Comparison of ENCODE assay signal across 17 cellular contexts in the genomic region with DNA sequence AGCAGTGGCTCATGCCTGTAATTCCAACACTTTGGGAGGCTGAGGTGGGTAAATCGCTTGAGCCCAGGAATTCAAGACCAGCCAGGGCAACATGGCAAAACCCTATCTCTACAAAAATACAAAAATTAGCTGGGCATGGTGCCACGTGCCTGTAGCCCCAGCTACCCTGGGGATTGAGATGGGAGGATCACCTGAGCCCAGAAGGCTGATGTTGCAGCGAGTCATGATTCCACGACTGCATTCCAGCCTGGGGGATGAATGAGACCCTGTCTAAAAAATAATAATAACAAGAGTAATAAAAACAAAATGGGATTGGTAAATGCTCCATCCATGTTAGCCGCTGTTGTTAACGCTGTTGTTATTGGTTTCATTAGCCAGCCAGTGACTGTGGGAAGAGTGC. TPM values are rescaled to one million over a fixed set of nuclear protein-coding genes. Genes with fewer than 3 reads are reported as not detected.
DNase-seq lines count a peak whose midpoint lies in the region; ATAC-seq, FAIRE-seq and TF ChIP-seq lines count a peak whose summit lies in the region.
"Had no signal": no experiment of that assay in that cellular context is flagged by ENCODE, and none has a peak within 500 bp of the region (broad histone marks: within the 10 kb centered on the region; RNA-seq: fewer than 3 reads in every experiment).

No MANE protein-coding gene starts in this region.

- no peaks in the 10 kb centered on the region for H3K36me3 Mint-ChIP-seq in stimulated activated naive B cell treated with anti-CD40 and anti-IgM and Interleukin-4, amounts not matched to agents 10 μg/mL and 1 μg/mL and 100 μg/mL, for 72 hours

- H3K9me3 ChIP-seq in A673 (ENCODE audit: low read depth, low read length, poor library complexity, severe bottlenecking) (no peaks in the 10 kb centered on the region), HCT116 (ENCODE audit: control insufficient read depth in 1 of 2, insufficient read depth in 1 of 2, low read depth in 1 of 2, low read length in 2 of 2) (no peaks in the 10 kb centered on the region), keratinocyte (ENCODE audit: control insufficient read depth, low read depth, low read length) (no peaks in the 10 kb centered on the region)

- POLR2A ChIA-PET in A673 (lab: Charles Lee; ENCODE audit: low non-redundant PET) (no interaction called here), HCT116 (lab: Charles Lee) (no interaction called here)

- H3K4me1 Mint-ChIP-seq in stimulated activated naive B cell treated with anti-CD40 and anti-IgM and Interleukin-4, amounts not matched to agents 10 μg/mL and 1 μg/mL and 100 μg/mL, for 72 hours: peaks cover 9 to 33% of the 10 kb centered on the region in 2 donors

- no peaks in the 10 kb centered on the region for H3K79me2 ChIP-seq in HCT116 (ENCODE audit: insufficient read depth, low read length)
- no peaks in the 10 kb centered on the region for H3K79me2 ChIP-seq in keratinocyte (ENCODE audit: control insufficient read depth, insufficient read depth, low read length)

- no peak overlapping the region for H3K4me3 Mint-ChIP-seq in stimulated activated naive B cell treated with anti-CD40 and anti-IgM and Interleukin-4, amounts not matched to agents 10 μg/mL and 1 μg/mL and 100 μg/mL, for 72 hours
- H3K4me3 Mint-ChIP-seq: CD4-positive, alpha-beta T cell; H9 had no signal

- CTCF ChIA-PET in A673 (lab: Charles Lee): no interaction called here
- CTCF ChIA-PET in HCT116 (lab: Charles Lee): no interaction called here

- H3K27me3 Mint-ChIP-seq in stimulated activated naive B cell treated with anti-CD40 and anti-IgM and Interleukin-4, amounts not matched to agents 10 μg/mL and 1 μg/mL and 100 μg/mL, for 72 hours: peaks cover 0 to 10% of the 10 kb centered on the region in 2 donors
- H3K27me3 Mint-ChIP-seq: CD4-positive, alpha-beta T cell had no signal

- H3K4me3 ChIP-seq in A673 (ENCODE audit: low read depth, low read length, poor library complexity, severe bottlenecking) (no peak overlapping the region), HCT116 (replicated peaks in 1 of 2; ENCODE audit: low read depth in 1 of 2, low read length in 2 of 2) (no peak overlapping the region), keratinocyte (ENCODE audit: control insufficient read depth in 2 of 3, extremely low read depth in 1 of 3, insufficient read depth in 2 of 3, low read depth in 1 of 3, low read length in 3 of 3) (no peak overlapping the region)

- H3K27me3 ChIP-seq in A673 (replicated peaks; ENCODE audit: insufficient read depth, low read depth, low read length, poor library complexity) (no peaks in the 10 kb centered on the region), HCT116 (ENCODE audit: insufficient read depth, low read length) (no peaks in the 10 kb centered on the region), keratinocyte (ENCODE audit: control insufficient read depth, extremely low read depth, insufficient read depth, low read length) (no peaks in the 10 kb centered on the region)

- no peaks in the 10 kb centered on the region for H3K9me1 ChIP-seq in keratinocyte (ENCODE audit: control insufficient read depth, extremely low read depth, insufficient read depth, low read length)

- FAIRE-seq in RCC 7860 (lab: Jason Lieb, UNC) (peak; percentile 32), keratinocyte (lab: Jason Lieb, UNC) (no peak)

- dilution Hi-C loops in keratinocyte (cut with MboI; ENCODE audit: extremely low pct_ligation_motif_present, low sequenced_read_pairs): no loop called here

- ATAC-seq in HCT116 (no peak), HG02973 (IDR thresholded peaks at IDR 0.05; ENCODE audit: unreplicated experiment) (no peak)
- no peak for ATAC-seq in stimulated activated naive B cell treated with anti-CD40 and anti-IgM and Interleukin-4, amounts not matched to agents 10 μg/mL and 1 μg/mL and 100 μg/mL, for 72 hours (replicated peaks)
- ATAC-seq: Right ventricle myocardium inferior had no signal

- TF ChIP-seq POLR2A in HCT116 (IDR thresholded peaks at IDR 0.05; ENCODE audit: borderline replicate concordance, extremely low read depth, insufficient read depth, insufficient read length): no peak

- no peaks in the 10 kb centered on the region for H3K9me3 Mint-ChIP-seq in stimulated activated naive B cell treated with anti-CD40 and anti-IgM and Interleukin-4, amounts not matched to agents 10 μg/mL and 1 μg/mL and 100 μg/mL, for 72 hours
- H3K9me3 Mint-ChIP-seq: CD4-positive, alpha-beta T cell had no signal

- H3K4me1 ChIP-seq in A673 (ENCODE audit: insufficient read depth, low read length, poor library complexity, severe bottlenecking): peaks cover 34% of the 10 kb centered on the region
- peaks cover 47 to 66% of the 10 kb centered on the region in 2 experiments for H3K4me1 ChIP-seq in HCT116 (ENCODE audit: control insufficient read depth in 1 of 2, insufficient read depth in 2 of 2, low read length in 2 of 2)
- peaks cover 48% of the 10 kb centered on the region for H3K4me1 ChIP-seq in keratinocyte (ENCODE audit: control insufficient read depth, extremely low read depth, insufficient read depth, low read length)

- TF ChIP-seq CTCF in A673 (conservative IDR thresholded peaks at IDR 0.05; ENCODE audit: low read depth, low read length) (no peak), HCT116 (IDR thresholded peaks at IDR 0.05 in 2 of 3, conservative IDR thresholded peaks at IDR 0.05 in 1 of 3; ENCODE audit: borderline replicate concordance in 1 of 3, insufficient read depth in 1 of 3, low read depth in 2 of 3, low read length in 2 of 3) (no peak), keratinocyte (optimal IDR thresholded peaks at IDR 0.05 in 1 of 3, IDR thresholded peaks at IDR 0.05 in 1 of 3, conservative IDR thresholded peaks at IDR 0.05 in 1 of 3; ENCODE audit: extremely low read depth in 1 of 3, insufficient read depth in 2 of 3, low read length in 3 of 3) (no peak)

- H3K27ac ChIP-seq in A673 (ENCODE audit: low read depth, low read length, poor library complexity, severe bottlenecking): peak overlapping the region; percentile 88
- no peak overlapping the region for H3K27ac ChIP-seq in HCT116 (ENCODE audit: low read depth, low read length)
- H3K27ac ChIP-seq in keratinocyte (ENCODE audit: control insufficient read depth, insufficient read depth, low read length): peak overlapping the region; percentile 8

- peak overlapping the region; percentile 27 for H2AFZ ChIP-seq in HCT116 (ENCODE audit: low read depth, low read length, poor library complexity, severe bottlenecking)
- H2AFZ ChIP-seq in keratinocyte (ENCODE audit: control insufficient read depth, low read length): no peak overlapping the region

- BruUV-seq in A673 (replicated peaks; lab: Mats Ljungman, UMichigan) (no TSS peak), HCT116 (replicated peaks; lab: Mats Ljungman, UMichigan) (no TSS peak)

- no peak overlapping the region for H3K27ac Mint-ChIP-seq in stimulated activated naive B cell treated with anti-CD40 and anti-IgM and Interleukin-4, amounts not matched to agents 10 μg/mL and 1 μg/mL and 100 μg/mL, for 72 hours
- H3K27ac Mint-ChIP-seq: CD4-positive, alpha-beta T cell; H9 had no signal

- TF ChIP-seq RAD21 in HCT116 (IDR thresholded peaks at IDR 0.05; ENCODE audit: low read depth): no peak

- H3K9ac ChIP-seq in HCT116 (ENCODE audit: low read length) (no peak overlapping the region), keratinocyte (ENCODE audit: control insufficient read depth, extremely low read depth, insufficient read depth, low read length) (no peak overlapping the region)

- H3K36me3 ChIP-seq in A673 (ENCODE audit: insufficient read depth, low read length, poor library complexity, severe bottlenecking) (no peaks in the 10 kb centered on the region), HCT116 (ENCODE audit: control insufficient read depth in 1 of 2, insufficient read depth in 2 of 2, low read length in 2 of 2) (no peaks in the 10 kb centered on the region), keratinocyte (ENCODE audit: control insufficient read depth in 2 of 2, extremely low read depth in 1 of 2, insufficient read depth in 2 of 2, low read length in 2 of 2) (no peaks in the 10 kb centered on the region)

- H3K4me2 ChIP-seq in HCT116 (ENCODE audit: low read length) (peak overlapping the region; percentile 41), keratinocyte (ENCODE audit: control insufficient read depth, extremely low read depth, insufficient read depth, low read depth, low read length) (no peak overlapping the region)

- DNase-seq in A673 (ENCODE audit: low spot score): no peak
- DNase-seq in HCT116 (ENCODE audit: low read depth, low spot score): no peak
- peak; percentile 67 for DNase-seq in RCC 7860 (ENCODE audit: low spot score)
- no peak for DNase-seq in keratinocyte (ENCODE audit: low read depth, low spot score)
- DNase-seq in stimulated activated CD8-positive, alpha-beta memory T cell treated with anti-CD3 and anti-CD28 coated beads, Interleukin-4, amount 100 ng/mL, for 48 hours: no peak
- no peak for DNase-seq in stimulated activated naive B cell treated with anti-CD40 and anti-IgM and Interleukin-4, amounts not matched to agents 10 μg/mL and 1 μg/mL and 100 μg/mL, for 72 hours
- no peak for DNase-seq in mucosa of gallbladder (ENCODE audit: low spot score)
- DNase-seq: CD4-positive, alpha-beta T cell; DMS53; H9; KBM-7; MV-4-11; NCI-H187; NCI-H2107; NCI-H524 treated with DMSO at 0.1 percent for 48 hours had no signal

- H3K9me2 ChIP-seq in HCT116 (ENCODE audit: insufficient read depth): no peaks in the 10 kb centered on the region

- intact Hi-C loops in A673 (cut with micrococcal nuclease; ENCODE audit: unreplicated experiment) (no loop called here), HCT116 (cut with micrococcal nuclease) (loop anchor here (10.0 kb wide), 1 partner anchor 214 kb away; no protein-coding TSS in a partner anchor)

- H4K20me1 ChIP-seq in HCT116 (ENCODE audit: insufficient read depth): no peaks in the 10 kb centered on the region
- H4K20me1 ChIP-seq in keratinocyte (ENCODE audit: control insufficient read depth, extremely low read depth, insufficient read depth, low read length): no peaks in the 10 kb centered on the region

- RAD21 ChIA-PET in HCT116 (lab: Charles Lee; ENCODE audit: low non-redundant PET in 1 of 2, low total read pairs in 2 of 2, uncharacterized antibody in 2 of 2, unreplicated experiment in 2 of 2): no interaction called here

RNA-seq across cellular contexts. Expression of a gene that starts 1.3 kb away (rescaled TPM):
- total RNA-seq in A673 (2021) (0.52 and 0.79 TPM in 2 replicates), HCT116 (2021; ENCODE audit: unreplicated experiment) (1.7 TPM), mucosa of gallbladder (41.2 TPM)
- polyA plus RNA-seq in HCT116 (2012): 6.1 and 6.6 TPM in 2 replicates
- polyA plus RNA-seq in keratinocyte: 0.33 to 0.37 TPM (median 0.36 TPM) in 3 replicates
- polyA plus RNA-seq in keratinocyte (2011; ENCODE audit: low read depth): 0.61 TPM
- 0.33 and 0.65 TPM in 2 replicates for polyA plus RNA-seq in keratinocyte (2011; cell fraction: cytosol; rRNA removed)
- polyA plus RNA-seq in keratinocyte (2011; cell fraction: nucleus; rRNA removed): 0.87 and 0.98 TPM in 2 replicates
- polyA plus RNA-seq in keratinocyte (2012; ENCODE audit: low replicate concordance): 0.41 and 0.82 TPM in 2 replicates
- polyA minus RNA-seq in keratinocyte: 0.26 to 0.64 TPM in 2 of 3 replicates, not detected in the other
- polyA minus RNA-seq in keratinocyte (2011; cell fraction: cytosol; rRNA and poly(A)+ RNA removed): not detected
- 0.42 and 1.3 TPM in 2 replicates for polyA minus RNA-seq in keratinocyte (2011; cell fraction: nucleus; rRNA and poly(A)+ RNA removed)
- total RNA-seq: H9, Right ventricle myocardium inferior had no signal

RNA-seq across cellular contexts. Expression of a gene that starts 38.8 kb away (rescaled TPM):
- total RNA-seq in A673 (2021) (54.3 and 55.3 TPM in 2 replicates), HCT116 (2021; ENCODE audit: unreplicated experiment) (59.7 TPM), mucosa of gallbladder (21.8 TPM)
- 30.4 and 41.4 TPM in 2 replicates for polyA plus RNA-seq in HCT116 (2012)
- polyA plus RNA-seq in keratinocyte: 26.0 to 35.3 TPM (median 34.1 TPM) in 3 replicates
- 129 TPM for polyA plus RNA-seq in keratinocyte (2011; ENCODE audit: low read depth)
- 26.0 and 36.6 TPM in 2 replicates for polyA plus RNA-seq in keratinocyte (2011; cell fraction: cytosol; rRNA removed)
- 50.2 and 65.7 TPM in 2 replicates for polyA plus RNA-seq in keratinocyte (2011; cell fraction: nucleus; rRNA removed)
- polyA plus RNA-seq in keratinocyte (2012; ENCODE audit: low replicate concordance): 23.8 and 26.4 TPM in 2 replicates
- 7.4 to 48.3 TPM (median 33.7 TPM) in 3 replicates for polyA minus RNA-seq in keratinocyte
- 34.1 TPM for polyA minus RNA-seq in keratinocyte (2011; cell fraction: cytosol; rRNA and poly(A)+ RNA removed)
- 30.6 and 33.3 TPM in 2 replicates for polyA minus RNA-seq in keratinocyte (2011; cell fraction: nucleus; rRNA and poly(A)+ RNA removed)

RNA-seq across cellular contexts. Expression of a gene that starts 59.5 kb away (rescaled TPM):
- total RNA-seq in A673 (2021) (106 and 107 TPM in 2 replicates), HCT116 (2021; ENCODE audit: unreplicated experiment) (50.3 TPM), mucosa of gallbladder (70.7 TPM)
- 74.9 and 80.9 TPM in 2 replicates for polyA plus RNA-seq in HCT116 (2012)
- 90.9 to 113 TPM (median 106 TPM) in 3 replicates for polyA plus RNA-seq in keratinocyte
- polyA plus RNA-seq in keratinocyte (2011; ENCODE audit: low read depth): 96.6 TPM
- 84.2 and 112 TPM in 2 replicates for polyA plus RNA-seq in keratinocyte (2011; cell fraction: cytosol; rRNA removed)
- polyA plus RNA-seq in keratinocyte (2011; cell fraction: nucleus; rRNA removed): 148 and 167 TPM in 2 replicates
- polyA plus RNA-seq in keratinocyte (2012; ENCODE audit: low replicate concordance): 153 and 155 TPM in 2 replicates
- polyA minus RNA-seq in keratinocyte: 122 to 178 TPM (median 152 TPM) in 3 replicates
- polyA minus RNA-seq in keratinocyte (2011; cell fraction: cytosol; rRNA and poly(A)+ RNA removed): 85.8 TPM
- 63.3 and 108 TPM in 2 replicates for polyA minus RNA-seq in keratinocyte (2011; cell fraction: nucleus; rRNA and poly(A)+ RNA removed)

Comparison
In these comparisons a context has a peak if more than half of its experiments do, and no peak if none do; other contexts are left out.
1. RNA of a gene that starts 1.3 kb away (total RNA-seq): 41.2 TPM in mucosa of gallbladder (single experiment); 1.7 TPM in HCT116 (single experiment) and 0.52 to 0.79 TPM in A673; every median in the first group is over 10 times any median in the second.